Comparison of ENCODE assay signal across 20 cellular contexts in genomic region chr17:38600416-38600815, GRCh38. TPM values are rescaled to one million over a fixed set of nuclear protein-coding genes. Genes with fewer than 3 reads are reported as not detected.
"Had no signal": no experiment of that assay in that cellular context is flagged by ENCODE, and none has a peak within 500 bp of the region (broad histone marks: within the 10 kb centered on the region; RNA-seq: fewer than 3 reads in every experiment).

No MANE protein-coding gene starts in this region.

- H3K27me3 ChIP-seq: breast epithelium had no signal

- FAIRE-seq: endometrium, keratinocyte had no signal

- H3K4me1 ChIP-seq: left lung had no signal

- DNase-seq: activated CD4-positive, alpha-beta T cell treated with anti-CD3 and anti-CD28 coated beads, Interleukin-2, amount 50 U/mL, for 1 hour; activated naive CD4-positive, alpha-beta T cell treated with Interleukin-2 at 50 U/mL for 16 hours; activated T-cell treated with anti-CD3 and anti-CD28 coated beads for 4 hours; aorta; left lung; mammary epithelial cell; naive thymus-derived CD4-positive, alpha-beta T cell; retina; stimulated activated CD4-positive, alpha-beta T cell treated with anti-CD3 and anti-CD28 coated beads, Interleukin-15, amount 100 ng/mL, for 24 hours; stimulated activated CD4-positive, alpha-beta T cell treated with anti-CD3 and anti-CD28 coated beads, Interleukin-4, amount 100 ng/mL, for 24 hours; stimulated activated CD8-positive, alpha-beta memory T cell treated with anti-CD3 and anti-CD28 coated beads, Interleukin-4, amount 100 ng/mL, for 48 hours; stimulated activated naive CD4-positive, alpha-beta T cell treated with Interleukin-2 at 50 U/mL for 16 hours had no signal

- H3K9me3 ChIP-seq: breast epithelium, left lung, mucosa of descending colon, suprapubic skin had no signal

- H3K27ac ChIP-seq: breast epithelium, left lung, skin epidermis, suprapubic skin had no signal

- ATAC-seq: activated CD4-positive, CD25-positive, alpha-beta regulatory T cell treated with anti-CD3 and anti-CD28 coated beads, Interleukin-2, amount 50 U/mL, for 24 hours; activated T-helper 17 cell treated with anti-CD3 and anti-CD28 coated beads, Interleukin-2, amount 50 U/mL, for 72 hours; left lung; mucosa of descending colon; naive thymus-derived CD4-positive, alpha-beta T cell had no signal

- H3K36me3 ChIP-seq: breast epithelium, left lung, suprapubic skin had no signal

- H3K4me3 ChIP-seq: breast epithelium, left lung, mucosa of descending colon, skin epidermis, suprapubic skin had no signal

RNA-seq across cellular contexts. Expression of gene SRCIN1, which starts 5.3 kb away (rescaled TPM):
- polyA plus RNA-seq: naive thymus-derived CD4-positive, alpha-beta T cell had no signal
